Comparison of ENCODE assay signal across 15 cellular contexts in genomic region chr17:45032150-45032493, GRCh38. TPM values are rescaled to one million over a fixed set of nuclear protein-coding genes. Genes with fewer than 3 reads are reported as not detected.
DNase-seq lines count a peak whose midpoint lies in the region; ATAC-seq, FAIRE-seq and TF ChIP-seq lines count a peak whose summit lies in the region.
"Had no signal": no experiment of that assay in that cellular context is flagged by ENCODE, and none has a peak within 500 bp of the region (broad histone marks: within the 10 kb centered on the region; RNA-seq: fewer than 3 reads in every experiment).

No MANE protein-coding gene starts in this region.

- H3K4me1 Mint-ChIP-seq in nephron, result peaks cover 53% of the 10 kb centered on the region
- H3K4me1 Mint-ChIP-seq: CD14-positive monocyte had no signal

- ATAC-seq in heart left ventricle (no peak), K562 (peak; percentile 28), HG03025 (IDR thresholded peaks at IDR 0.05; ENCODE audit: low FRiP score, unreplicated experiment) (no peak)

- peak overlapping the region in 1 of 2 experiments; percentile 69; a peak in 2 of 4 replicates for H3K9ac ChIP-seq in K562 (ENCODE audit: insufficient read depth in 1 of 2, low read depth in 2 of 2, low read length in 2 of 2)

- 81 to 87% (median 84%) methylated on average over 8 of the region's 8 CpGs for WGBS in heart left ventricle, 4 donors
- 56% methylated on average over 7 of the region's 8 CpGs for WGBS in K562 (ENCODE audit: insufficient coverage, low coverage, missing lambda C conversion rate)

- peak overlapping the region; percentile 53 for H3K4me2 ChIP-seq in K562 (ENCODE audit: insufficient read depth, low read length)

- TF ChIP-seq RAD21 in K562 (CRISPR knock-in tag; conservative IDR thresholded peaks at IDR 0.05 in 1 of 2, IDR thresholded peaks at IDR 0.05 in 1 of 2), result no peak

- CTCF ChIA-PET in K562 (lab: Yijun Ruan, JAX; ENCODE audit: low intra/inter-chr PET ratio), result no interaction called here

- H3K36me3 Mint-ChIP-seq in nephron (ENCODE audit: low read depth), result peaks cover 47% of the 10 kb centered on the region

- TF ChIP-seq POLR2A in heart left ventricle (IDR thresholded peaks at IDR 0.05) (no peak), K562 (conservative IDR thresholded peaks at IDR 0.05) (no peak)

- H3K4me3 ChIP-seq in cardiac muscle cell, result no peak overlapping the region
- no peak overlapping the region for H3K4me3 ChIP-seq in heart left ventricle
- no peak overlapping the region for H3K4me3 ChIP-seq in K562

- no peaks in the 10 kb centered on the region for H3K27me3 ChIP-seq in cardiac muscle cell
- H3K27me3 ChIP-seq in heart left ventricle, result no peaks in the 10 kb centered on the region
- no peaks in the 10 kb centered on the region for H3K27me3 ChIP-seq in K562 (ENCODE audit: control insufficient read depth in 2 of 2, insufficient read depth in 2 of 2, low read length in 2 of 2)

- no peaks in the 10 kb centered on the region; the same call in 1 of the 2 replicates for H4K20me1 ChIP-seq in K562 (replicated peaks; ENCODE audit: control insufficient read depth, insufficient read depth, low read length)

- FAIRE-seq in K562 (lab: Jason Lieb, UNC), result no peak
- FAIRE-seq: GM12891, H1 had no signal

- no peak for TF ChIP-seq EP300 in K562 (IDR thresholded peaks at IDR 0.05; ENCODE audit: low read length)

- BruUV-seq in K562 (replicated peaks; lab: Mats Ljungman, UMichigan), result no TSS peak

- TF ChIP-seq CTCF in cardiac muscle cell (IDR thresholded peaks at IDR 0.05; ENCODE audit: low read depth, low read length) (no peak), heart left ventricle (IDR thresholded peaks at IDR 0.05) (no peak), K562 (IDR thresholded peaks at IDR 0.05 in 2 of 3, conservative IDR thresholded peaks at IDR 0.05 in 1 of 3; ENCODE audit: insufficient read depth in 2 of 3, low read depth in 1 of 3, low read length in 3 of 3) (no peak), nephron (IDR thresholded peaks at IDR 0.05; ENCODE audit: unreplicated experiment in 3 of 3) (no peak), GM13977 (IDR thresholded peaks at IDR 0.05; ENCODE audit: extremely low read depth, insufficient read depth, missing control alignments) (no peak)

- peak overlapping the region; percentile 59 for H3K27ac ChIP-seq in cardiac muscle cell
- H3K27ac ChIP-seq in heart left ventricle, result no peak overlapping the region
- H3K27ac ChIP-seq in K562 (ENCODE audit: extremely low read depth, low read depth, low read length), result peak overlapping the region; percentile 72; the same call in 2 of the 3 replicates

- H3K27me3 Mint-ChIP-seq in nephron (ENCODE audit: low read depth), result no peaks in the 10 kb centered on the region

- H3K4me1 ChIP-seq in cardiac muscle cell (ENCODE audit: low read depth) (peaks cover 5% of the 10 kb centered on the region), heart left ventricle (peaks cover 0 to 4% (median 0%) of the 10 kb centered on the region in 12 donors), K562 (replicated peaks in 1 of 2; ENCODE audit: control insufficient read depth in 2 of 2, insufficient read depth in 2 of 2, low read length in 2 of 2) (peaks cover 22 to 26% of the 10 kb centered on the region in 2 experiments)

- H3K9me3 ChIP-seq in cardiac muscle cell (ENCODE audit: low read depth) (no peaks in the 10 kb centered on the region), heart left ventricle (no peaks in the 10 kb centered on the region), K562 (replicated peaks; ENCODE audit: control insufficient read depth, insufficient read depth, low read depth, low read length) (no peaks in the 10 kb centered on the region)

- DNase-seq in cardiac muscle cell (ENCODE audit: low read depth in 1 of 2, low spot score in 1 of 2) (no peak), heart left ventricle (no peak), K562 (ENCODE audit: extremely low read depth in 1 of 4, low spot score in 3 of 4) (peak in 2 of 4 experiments; percentile 22 to 33), HPDE6-E6E7 (ENCODE audit: extremely low spot score) (no peak), T-helper 1 cell (no peak), GM13977 (ENCODE audit: low spot score) (no peak)
- DNase-seq: DMS 273 treated with DMSO at 0.1 percent for 48 hours, NCI-H187, NCI-H226, NCI-H524 treated with DMSO at 0.1 percent for 48 hours had no signal

- H3K36me3 ChIP-seq in cardiac muscle cell (peaks cover 10% of the 10 kb centered on the region), heart left ventricle (peaks cover 0 to 70% (median 57%) of the 10 kb centered on the region in 9 donors), K562 (ENCODE audit: control insufficient read depth, insufficient read depth, low read length) (peaks cover 55% of the 10 kb centered on the region)

- peaks cover 6% of the 10 kb centered on the region for H3K9me1 ChIP-seq in K562 (ENCODE audit: control insufficient read depth, insufficient read depth, low read length)

- intact Hi-C loops in heart left ventricle (cut with DNase I), result no loop called here
- intact Hi-C loops in K562 (cut with micrococcal nuclease), result no loop called here

- in situ Hi-C loops in K562 (cut with MboI) (no loop called here), GM13977 (cut with MboI; ENCODE audit: low pct_unique_long_range_greater_than_20kb, low sequenced_read_pairs, unreplicated experiment) (no loop called here)

- H3K9me3 Mint-ChIP-seq in nephron, result no peaks in the 10 kb centered on the region
- H3K9me3 Mint-ChIP-seq: CD14-positive monocyte had no signal

- H3K4me3 Mint-ChIP-seq in nephron, result peak overlapping the region in 1 of 3 experiments; percentile 3
- H3K4me3 Mint-ChIP-seq: CD14-positive monocyte had no signal

- peaks cover 2% of the 10 kb centered on the region; the same call in 2 of the 3 replicates for H3K79me2 ChIP-seq in K562 (ENCODE audit: control insufficient read depth, insufficient read depth, low read length)

- POLR2A ChIA-PET in K562 (lab: Yijun Ruan, JAX), result interaction anchor here (0.6 to 1.3 kb wide), 8 partner anchors 10 to 313 kb away, joined by 3 to 10 read pairs (median 4); partner anchors contain the start of genes DCAKD and NMT1

- H2AFZ ChIP-seq in K562 (ENCODE audit: low read depth, low read length), result no peak overlapping the region

- peak overlapping the region; percentile 69 to 91 (median 76) for H3K27ac Mint-ChIP-seq in nephron

TF ChIP-seq in K562, 482 proteins besides CTCF, POLR2A, EP300 and RAD21:
- TF ChIP-seq ARID2 (IDR thresholded peaks at IDR 0.05) (no peak), SAP30 (IDR thresholded peaks at IDR 0.05; ENCODE audit: borderline replicate concordance, insufficient read depth, low read depth, low read length, poor library complexity, severe bottlenecking) (peak; percentile 3), ZNF263 (CRISPR knock-in tag; IDR thresholded peaks at IDR 0.05; ENCODE audit: borderline replicate concordance) (peak; percentile 87)

RNA-seq across cellular contexts. Expression of gene DCAKD, which starts 19.3 kb away (rescaled TPM):
- total RNA-seq in cardiac muscle cell (113 and 141 TPM in 2 replicates), heart left ventricle (10 to 100 TPM; 24.7 to 60.9 (median 33.9) TPM), K562 (2014; rRNA removed) (26.1 and 43.3 TPM in 2 replicates), K562 (2014; rRNA removed; fragmentation: Illumina TruSeq; extraction: Trizol) (15.3 and 17.4 TPM in 2 replicates), K562 (2015; rRNA removed; fragmentation: Illumina TruSeq; extraction: Trizol) (26.2 and 26.5 TPM in 2 replicates), K562 (2021) (35.5 and 39.8 TPM in 2 replicates)
- polyA plus RNA-seq in cardiac muscle cell (60.6 and 66.0 TPM in 2 replicates), heart left ventricle (10 to 100 TPM; 15.3 to 24.8 TPM), K562 (2011; rRNA removed) (14.4 and 28.6 TPM in 2 replicates), K562 (2014; fragmentation: Illumina TruSeq; extraction: Trizol) (21.4 and 27.7 TPM in 2 replicates), K562 (2014; fragmentation: Nextera tagmentation; extraction: Ambion mirVana) (1 to 10 TPM; 7.9 to 9.6 TPM), K562 (2014; rRNA removed) (23.5 and 24.8 TPM in 2 replicates)
- total RNA-seq in K562 (2011; cell fraction: chromatin; rRNA removed; ENCODE audit: low replicate concordance), result 25.9 and 66.5 TPM in 2 replicates
- 45.1 and 50.5 TPM in 2 replicates for total RNA-seq in K562 (2011; cell fraction: nucleolus; rRNA removed)
- total RNA-seq in K562 (2011; cell fraction: nucleoplasm; rRNA removed), result 43.3 and 55.3 TPM in 2 replicates
- polyA plus RNA-seq in K562 (2011; cell fraction: cytosol; rRNA removed), result 41.8 and 53.1 TPM in 2 replicates
- polyA plus RNA-seq in K562 (2011; cell fraction: nucleus; rRNA removed), result 36.7 and 47.4 TPM in 2 replicates
- polyA plus RNA-seq in K562 (2012), result 35.0 and 52.4 TPM in 2 replicates
- 22.1 and 31.4 TPM in 2 replicates for polyA minus RNA-seq in K562 (2011; rRNA and poly(A)+ RNA removed)
- 42.1 and 46.3 TPM in 2 replicates for polyA minus RNA-seq in K562 (2011; cell fraction: cytosol; rRNA and poly(A)+ RNA removed)
- polyA minus RNA-seq in K562 (2011; cell fraction: nucleus; rRNA and poly(A)+ RNA removed), result 16.8 and 23.1 TPM in 2 replicates

RNA-seq across cellular contexts. Expression of gene NMT1, which starts 29.0 kb away (rescaled TPM):
- total RNA-seq in cardiac muscle cell, result 83.1 and 113 TPM in 2 replicates
- 85.2 and 92.9 TPM in 2 replicates for polyA plus RNA-seq in cardiac muscle cell
- total RNA-seq in heart left ventricle, result 100 to 1,000 TPM in 2 of 9 donors, 10 to 100 TPM in 7; 61.0 to 114 (median 70.8) TPM
- 10 to 100 TPM; 36.8 to 52.7 TPM for polyA plus RNA-seq in heart left ventricle
- 146 and 215 TPM in 2 replicates for total RNA-seq in K562 (2011; cell fraction: chromatin; rRNA removed; ENCODE audit: low replicate concordance)
- total RNA-seq in K562 (2011; cell fraction: nucleolus; rRNA removed), result 112 and 131 TPM in 2 replicates
- 122 and 132 TPM in 2 replicates for total RNA-seq in K562 (2011; cell fraction: nucleoplasm; rRNA removed)
- 116 and 117 TPM in 2 replicates for total RNA-seq in K562 (2014; rRNA removed)
- total RNA-seq in K562 (2014; rRNA removed; fragmentation: Illumina TruSeq; extraction: Trizol), result 105 and 140 TPM in 2 replicates
- total RNA-seq in K562 (2015; rRNA removed; fragmentation: Illumina TruSeq; extraction: Trizol), result 402 and 569 TPM in 2 replicates
- total RNA-seq in K562 (2021), result 213 and 214 TPM in 2 replicates
- polyA plus RNA-seq in K562 (2011; rRNA removed), result 115 and 126 TPM in 2 replicates
- 52.9 and 59.1 TPM in 2 replicates for polyA plus RNA-seq in K562 (2011; cell fraction: cytosol; rRNA removed)
- polyA plus RNA-seq in K562 (2011; cell fraction: nucleus; rRNA removed), result 165 and 192 TPM in 2 replicates
- polyA plus RNA-seq in K562 (2012), result 120 and 129 TPM in 2 replicates
- 205 and 323 TPM in 2 replicates for polyA plus RNA-seq in K562 (2014; fragmentation: Illumina TruSeq; extraction: Trizol)
- 100 to 1,000 TPM; 297 to 332 TPM for polyA plus RNA-seq in K562 (2014; fragmentation: Nextera tagmentation; extraction: Ambion mirVana)
- polyA plus RNA-seq in K562 (2014; rRNA removed), result 86.7 and 116 TPM in 2 replicates
- polyA minus RNA-seq in K562 (2011; rRNA and poly(A)+ RNA removed), result 85.9 and 107 TPM in 2 replicates
- polyA minus RNA-seq in K562 (2011; cell fraction: cytosol; rRNA and poly(A)+ RNA removed), result 222 and 388 TPM in 2 replicates
- polyA minus RNA-seq in K562 (2011; cell fraction: nucleus; rRNA and poly(A)+ RNA removed), result 42.5 and 94.9 TPM in 2 replicates

Comparison
In these comparisons a context has a peak if more than half of its experiments do, and no peak if none do; other contexts are left out.
1. H3K27ac ChIP-seq: peak in cardiac muscle cell (single experiment) and K562 (single experiment); none in heart left ventricle (0 of 12).